Comparison of ENCODE assay signal across 18 cellular contexts in the genomic region with DNA sequence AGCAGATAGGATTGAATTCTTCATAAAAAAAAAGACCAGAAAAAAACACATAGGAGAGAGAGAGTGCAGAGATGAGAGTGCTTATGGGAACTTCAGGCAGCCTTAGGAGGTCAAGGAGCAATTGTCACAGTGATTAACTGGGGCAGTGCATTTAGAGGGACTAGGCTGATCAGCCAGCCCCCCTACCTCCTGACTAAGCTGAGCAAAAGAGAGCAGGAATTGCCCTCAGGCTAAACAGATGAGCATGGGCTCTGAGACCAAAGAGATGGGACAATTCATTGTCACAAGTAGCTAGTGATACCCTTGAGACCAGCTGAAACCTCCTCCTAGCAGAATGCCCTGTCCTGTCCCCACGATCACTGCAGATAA.
A peak's percentile ranks its signal among the peaks of the same experiment; 100 is the strongest.
DNase-seq lines count a peak whose midpoint lies in the region; ATAC-seq and TF ChIP-seq lines count a peak whose summit lies in the region.
"Had no signal": no experiment of that assay in that cellular context is flagged by ENCODE, and none has a peak within 500 bp of the region (broad histone marks: within the 10 kb centered on the region; RNA-seq: fewer than 3 reads in every experiment).

No MANE protein-coding gene starts in this region.

- peaks cover 11% of the 10 kb centered on the region for H3K36me3 Mint-ChIP-seq in activated naive CD4-positive, alpha-beta T cell treated with anti-CD3 and anti-CD28 coated beads for 36 hours (ENCODE audit: low read depth)
- H3K36me3 Mint-ChIP-seq: memory B cell had no signal

- H3K4me2 ChIP-seq in osteoblast (ENCODE audit: insufficient read depth, low read length), result no peak overlapping the region
- H3K4me2 ChIP-seq: PC-9 had no signal

- CTCF ChIA-PET in activated naive CD4-positive, alpha-beta T cell treated with anti-CD3 and anti-CD28 coated beads for 36 hours (lab: Charles Lee), result interaction anchor here (1.0 kb wide), 1 partner anchor 122 kb away, joined by 3 read pairs; no protein-coding TSS in a partner anchor

- no peak for DNase-seq in activated naive CD4-positive, alpha-beta T cell treated with anti-CD3 and anti-CD28 coated beads for 36 hours
- DNase-seq in activated naive CD4-positive, alpha-beta T cell treated with Interleukin-2 at 50 U/mL for 16 hours, result no peak
- DNase-seq in NCI-H524 treated with DMSO at 0.1 percent for 48 hours (lab: John Stamatoyannopoulos, UW) (peak; percentile 12), ecto neural progenitor cell (ENCODE audit: low spot score) (peak; percentile 85), osteoblast (ENCODE audit: insufficient read length, low spot score, missing footprints) (no peak)
- DNase-seq: activated CD4-positive, alpha-beta T cell treated with anti-CD3 and anti-CD28 coated beads for 4 hours; activated T-cell treated with anti-CD3 and anti-CD28 coated beads, Interleukin-2, amount 50 U/mL, for 4 hours; ovary; PC-9; substantia nigra had no signal

- peak overlapping the region; percentile 38 for H2AFZ ChIP-seq in osteoblast (ENCODE audit: low read length)
- H2AFZ ChIP-seq: PC-9 had no signal

- H3K4me1 ChIP-seq in osteoblast (ENCODE audit: insufficient read depth, low read length), result no peaks in the 10 kb centered on the region
- H3K4me1 ChIP-seq: ascending aorta, Caco-2 had no signal

- H3K9me3 ChIP-seq in osteoblast (ENCODE audit: low read depth, low read length), result no peaks in the 10 kb centered on the region
- H3K9me3 ChIP-seq: ascending aorta, ovary had no signal

- no peaks in the 10 kb centered on the region for H3K27me3 Mint-ChIP-seq in activated naive CD4-positive, alpha-beta T cell treated with anti-CD3 and anti-CD28 coated beads for 36 hours (ENCODE audit: low read depth)
- H3K27me3 Mint-ChIP-seq: dendritic cell treated with granulocyte-macrophage colony-stimulating factor and Interleukin-4, amounts not matched to agents 40 ng/mL and 50 ng/mL, for 4 days; memory B cell had no signal

- peaks cover 39% of the 10 kb centered on the region for H3K4me1 Mint-ChIP-seq in activated naive CD4-positive, alpha-beta T cell treated with anti-CD3 and anti-CD28 coated beads for 36 hours (ENCODE audit: low read depth)
- H3K4me1 Mint-ChIP-seq: memory B cell had no signal

- H3K9me3 Mint-ChIP-seq in activated naive CD4-positive, alpha-beta T cell treated with anti-CD3 and anti-CD28 coated beads for 36 hours, result peaks cover 9% of the 10 kb centered on the region
- H3K9me3 Mint-ChIP-seq: dendritic cell treated with granulocyte-macrophage colony-stimulating factor and Interleukin-4, amounts not matched to agents 40 ng/mL and 50 ng/mL, for 4 days; memory B cell had no signal

- H3K27me3 ChIP-seq in osteoblast (ENCODE audit: insufficient read depth, low read length), result no peaks in the 10 kb centered on the region
- H3K27me3 ChIP-seq: ascending aorta, ovary had no signal

- H3K36me3 ChIP-seq in osteoblast (ENCODE audit: insufficient read depth, low read length), result no peaks in the 10 kb centered on the region
- H3K36me3 ChIP-seq: ascending aorta, ovary had no signal

- no peak for TF ChIP-seq CTCF in osteoblast (IDR thresholded peaks at IDR 0.05; ENCODE audit: extremely low read depth, low read depth, low read length)

- no peak overlapping the region for H3K27ac ChIP-seq in osteoblast (ENCODE audit: low read depth, low read length)
- H3K27ac ChIP-seq: ascending aorta, ovary, PC-9 had no signal

- ATAC-seq in GM19023 (IDR thresholded peaks at IDR 0.05; ENCODE audit: unreplicated experiment) (no peak), HG03342 (IDR thresholded peaks at IDR 0.05; ENCODE audit: unreplicated experiment) (no peak), GM19455 (IDR thresholded peaks at IDR 0.05; ENCODE audit: unreplicated experiment) (no peak)
- ATAC-seq: activated T-cell treated with anti-CD3 and anti-CD28 coated beads, Interleukin-2, amount 50 U/mL, for 4 hours had no signal

- no peak overlapping the region for H3K4me3 ChIP-seq in osteoblast (ENCODE audit: insufficient read depth, low read length)
- H3K4me3 ChIP-seq: ascending aorta, ovary, PC-9 had no signal

- no peaks in the 10 kb centered on the region for H4K20me1 ChIP-seq in osteoblast (ENCODE audit: insufficient read depth, low read length)

- intact Hi-C loops in activated naive CD4-positive, alpha-beta T cell treated with anti-CD3 and anti-CD28 coated beads for 36 hours (cut with micrococcal nuclease), result no loop called here

- no peaks in the 10 kb centered on the region for H3K79me2 ChIP-seq in osteoblast (ENCODE audit: insufficient read depth, low read length)

- no peak overlapping the region for H3K27ac Mint-ChIP-seq in activated naive CD4-positive, alpha-beta T cell treated with anti-CD3 and anti-CD28 coated beads for 36 hours
- H3K27ac Mint-ChIP-seq: dendritic cell treated with granulocyte-macrophage colony-stimulating factor and Interleukin-4, amounts not matched to agents 40 ng/mL and 50 ng/mL, for 4 days; memory B cell; T-helper 1 cell treated with Interleukin-12 subunit alpha and Interleukin-12 subunit beta and Interleukin-4 antibody, amounts not matched to agents 30 μg/mL and 1 μg/mL, for 36 hours had no signal

- peak overlapping the region; percentile 13 for H3K4me3 Mint-ChIP-seq in activated naive CD4-positive, alpha-beta T cell treated with anti-CD3 and anti-CD28 coated beads for 36 hours
- H3K4me3 Mint-ChIP-seq: activated T-cell treated with anti-CD3 and anti-CD28 coated beads, Interleukin-2, amount 50 U/mL, for 4 hours; dendritic cell treated with granulocyte-macrophage colony-stimulating factor and Interleukin-4, amounts not matched to agents 40 ng/mL and 50 ng/mL, for 4 days; memory B cell; T-helper 1 cell treated with Interleukin-12 subunit alpha and Interleukin-12 subunit beta and Interleukin-4 antibody, amounts not matched to agents 30 μg/mL and 1 μg/mL, for 36 hours had no signal

Comparison
In these comparisons a context has a peak if more than half of its experiments do, and no peak if none do; other contexts are left out.
1. DNase-seq: peak in NCI-H524 treated with DMSO at 0.1 percent for 48 hours (single experiment) and ecto neural progenitor cell (single experiment); none in activated naive CD4-positive, alpha-beta T cell treated with anti-CD3 and anti-CD28 coated beads for 36 hours (single experiment), activated naive CD4-positive, alpha-beta T cell treated with Interleukin-2 at 50 U/mL for 16 hours (single experiment) and osteoblast (single experiment).